ENCODE assay signal across 17 cellular contexts in the genomic region with DNA sequence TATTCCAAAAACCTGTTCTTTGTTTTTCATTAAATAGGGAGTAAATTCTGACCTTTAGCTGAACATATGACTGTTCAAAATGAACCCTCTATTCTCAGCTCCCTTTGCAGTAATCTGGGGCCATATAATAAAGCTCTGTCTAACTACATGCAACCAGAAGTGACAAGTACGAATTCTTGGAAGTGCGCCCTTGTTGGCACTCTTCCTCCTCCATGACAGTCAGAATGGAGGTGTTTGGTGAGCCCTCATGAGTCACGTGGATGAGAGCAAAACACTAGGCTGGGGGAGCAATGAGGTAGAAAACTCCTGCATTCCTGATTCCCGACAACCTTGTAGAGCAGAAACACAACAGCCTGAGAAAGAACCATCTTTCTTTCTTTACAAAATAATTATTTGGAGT.
A peak's percentile ranks its signal among the peaks of the same experiment; 100 is the strongest.
DNase-seq lines count a peak whose midpoint lies in the region; ATAC-seq and TF ChIP-seq lines count a peak whose summit lies in the region.
"Had no signal": no experiment of that assay in that cellular context is flagged by ENCODE, and none has a peak within 500 bp of the region (broad histone marks: within the 10 kb centered on the region; RNA-seq: fewer than 3 reads in every experiment).

No MANE protein-coding gene starts in this region.

- H3K36me3 Mint-ChIP-seq in MCF 10A (ENCODE audit: insufficient read depth, unreplicated experiment) = no peaks in the 10 kb centered on the region
- no peaks in the 10 kb centered on the region for H3K36me3 Mint-ChIP-seq in activated T-cell treated with anti-CD3 and anti-CD28 coated beads, Interleukin-2, amount 50 U/mL, for 4 hours (ENCODE audit: insufficient read depth)

- H3K18ac ChIP-seq in IMR-90 (ENCODE audit: low read depth, low read length) = no peak overlapping the region

- H3K4me1 Mint-ChIP-seq in MCF 10A (ENCODE audit: insufficient read depth, unreplicated experiment) = peaks cover 11% of the 10 kb centered on the region
- no peaks in the 10 kb centered on the region for H3K4me1 Mint-ChIP-seq in activated T-cell treated with anti-CD3 and anti-CD28 coated beads, Interleukin-2, amount 50 U/mL, for 4 hours (ENCODE audit: low read depth)

- no peak overlapping the region for H2AK5ac ChIP-seq in IMR-90 (ENCODE audit: low read depth, low read length)

- no peak overlapping the region for H3K9ac ChIP-seq in IMR-90 (ENCODE audit: low read depth, low read length)
- H3K9ac ChIP-seq in fibroblast of lung (ENCODE audit: insufficient read depth, low read length) = no peak overlapping the region
- H3K9ac ChIP-seq: KMS-11 had no signal

- intact Hi-C loops in MCF 10A (cut with micrococcal nuclease) = no loop called here
- intact Hi-C loops in breast epithelium (cut with DNase I; ENCODE audit: low total_unique reads) = loop anchor here (10.0 kb wide), 1 partner anchor 1400 kb away; no protein-coding TSS in a partner anchor
- intact Hi-C loops in IMR-90 (cut with micrococcal nuclease) = no loop called here

- H3K4me1 ChIP-seq in breast epithelium = no peaks in the 10 kb centered on the region
- H3K4me1 ChIP-seq in IMR-90 (ENCODE audit: control insufficient read depth, insufficient read depth, low read length) = peaks cover 2% of the 10 kb centered on the region; the same call in 1 of the 2 replicates
- no peaks in the 10 kb centered on the region for H3K4me1 ChIP-seq in fibroblast of lung (ENCODE audit: control insufficient read depth, extremely low read depth, insufficient read depth, low read length)
- H3K4me1 ChIP-seq in osteoblast (ENCODE audit: insufficient read depth, low read length) = no peaks in the 10 kb centered on the region

- H3K9me1 ChIP-seq in IMR-90 (ENCODE audit: insufficient read depth, low read length) = peaks cover 5% of the 10 kb centered on the region; the same call in 1 of the 2 replicates

- no peaks in the 10 kb centered on the region for H4K20me1 ChIP-seq in IMR-90 (ENCODE audit: insufficient read depth, low read length)
- no peaks in the 10 kb centered on the region for H4K20me1 ChIP-seq in fibroblast of lung (ENCODE audit: control insufficient read depth, extremely low read depth, insufficient read depth, low read length)
- H4K20me1 ChIP-seq in osteoblast (ENCODE audit: insufficient read depth, low read length) = no peaks in the 10 kb centered on the region

- no TSS peak for BruUV-seq in MCF 10A (replicated peaks; lab: Mats Ljungman, UMichigan)
- no TSS peak for BruUV-seq in IMR-90 (replicated peaks; lab: Mats Ljungman, UMichigan)

- H3K79me2 ChIP-seq in fibroblast of lung (ENCODE audit: control insufficient read depth, insufficient read depth, low read length) (no peaks in the 10 kb centered on the region), osteoblast (ENCODE audit: insufficient read depth, low read length) (no peaks in the 10 kb centered on the region)

- H3K4me3 Mint-ChIP-seq in MCF 10A (ENCODE audit: unreplicated experiment) = no peak overlapping the region
- no peak overlapping the region for H3K4me3 Mint-ChIP-seq in activated T-cell treated with anti-CD3 and anti-CD28 coated beads, Interleukin-2, amount 50 U/mL, for 4 hours
- H3K4me3 Mint-ChIP-seq: HFFc6 had no signal

- H4K8ac ChIP-seq in IMR-90 (ENCODE audit: low read depth in 2 of 2, low read length in 2 of 2) = no peak overlapping the region

- H3K27ac ChIP-seq in breast epithelium = no peak overlapping the region
- no peak overlapping the region for H3K27ac ChIP-seq in IMR-90 (ENCODE audit: insufficient read depth, low read length)
- H3K27ac ChIP-seq in fibroblast of lung (ENCODE audit: insufficient read depth, low read length) = no peak overlapping the region
- no peak overlapping the region for H3K27ac ChIP-seq in osteoblast (ENCODE audit: low read depth, low read length)
- H3K27ac ChIP-seq: C4-2B, KMS-11 had no signal

- H3K9me3 ChIP-seq in breast epithelium = no peaks in the 10 kb centered on the region
- no peaks in the 10 kb centered on the region for H3K9me3 ChIP-seq in IMR-90 (ENCODE audit: control insufficient read depth, insufficient read depth, low read length)
- no peaks in the 10 kb centered on the region for H3K9me3 ChIP-seq in fibroblast of lung (ENCODE audit: control insufficient read depth, insufficient read depth, low read depth, low read length)
- H3K9me3 ChIP-seq in osteoblast (ENCODE audit: low read depth, low read length) = no peaks in the 10 kb centered on the region

- TF ChIP-seq POLR2A in breast epithelium (IDR thresholded peaks at IDR 0.05) = no peak
- TF ChIP-seq POLR2A in IMR-90 (IDR thresholded peaks at IDR 0.05; ENCODE audit: low read depth, low read length) = no peak

- no peak overlapping the region for H3K4me3 ChIP-seq in breast epithelium
- no peak overlapping the region for H3K4me3 ChIP-seq in IMR-90 (ENCODE audit: insufficient read depth, low read depth, low read length)
- H3K4me3 ChIP-seq in fibroblast of lung (replicated peaks in 1 of 4; ENCODE audit: control extremely low read depth in 1 of 4, insufficient read depth in 1 of 4, low read depth in 3 of 4, low read length in 4 of 4) = no peak overlapping the region
- H3K4me3 ChIP-seq in osteoblast (ENCODE audit: insufficient read depth, low read length) = no peak overlapping the region

- no peak overlapping the region; the same call in 1 of the 2 replicates for H3K14ac ChIP-seq in IMR-90 (replicated peaks; ENCODE audit: low read depth, low read length)

- POLR2A ChIA-PET in MCF 10A (lab: Yijun Ruan, JAX) (interaction anchor here (0.6 to 1.0 kb wide), 3 partner anchors 19 to 68 kb away, joined by 3 read pairs; no protein-coding TSS in a partner anchor), IMR-90 (lab: Charles Lee; ENCODE audit: unreplicated experiment) (interaction anchor here (0.6 kb wide), 1 partner anchor 813 kb away, joined by 4 read pairs; no protein-coding TSS in a partner anchor)

- no peak overlapping the region for H3K4ac ChIP-seq in IMR-90 (ENCODE audit: low read depth, low read length)

- no peaks in the 10 kb centered on the region for H3K27me3 Mint-ChIP-seq in MCF 10A (ENCODE audit: insufficient read depth, unreplicated experiment)
- no peaks in the 10 kb centered on the region for H3K27me3 Mint-ChIP-seq in activated T-cell treated with anti-CD3 and anti-CD28 coated beads, Interleukin-2, amount 50 U/mL, for 4 hours (ENCODE audit: low read depth)

- ATAC-seq in IMR-90 (ENCODE audit: low read depth) (no peak), GM18868 (IDR thresholded peaks at IDR 0.05; ENCODE audit: unreplicated experiment) (no peak)
- ATAC-seq in activated T-cell treated with anti-CD3 and anti-CD28 coated beads, Interleukin-2, amount 50 U/mL, for 4 hours = no peak
- ATAC-seq: HepG2 had no signal

- DNase-seq in MCF 10A (ENCODE audit: unreplicated experiment) (peak; percentile 27), breast epithelium (ENCODE audit: low spot score in 2 of 2) (no peak), IMR-90 (peak; percentile 41), fibroblast of lung (ENCODE audit: low read depth in 2 of 2) (peak; percentile 3 to 50), osteoblast (ENCODE audit: insufficient read length, low spot score, missing footprints) (no peak)
- DNase-seq in activated T-cell treated with anti-CD3 and anti-CD28 coated beads, Interleukin-2, amount 50 U/mL, for 4 hours = no peak
- DNase-seq: DMS153, HFFc6, MM.1S, NCI-H1092 treated with DMSO at 0.1 percent for 48 hours, NCI-H1694 treated with DMSO at 0.1 percent for 48 hours, NCI-H345, NCI-H526 had no signal

- no peak for TF ChIP-seq RAD21 in IMR-90 (IDR thresholded peaks at IDR 0.05; ENCODE audit: low read length)

- no peak overlapping the region for H2BK20ac ChIP-seq in IMR-90 (ENCODE audit: low read depth, low read length)

- H3K4me2 ChIP-seq in IMR-90 (ENCODE audit: low read depth, low read length) (no peak overlapping the region), fibroblast of lung (ENCODE audit: extremely low read depth, insufficient read depth, low read length) (no peak overlapping the region), osteoblast (ENCODE audit: insufficient read depth, low read length) (no peak overlapping the region)
- H3K4me2 ChIP-seq: KMS-11 had no signal

- no peak overlapping the region for H2BK15ac ChIP-seq in IMR-90 (ENCODE audit: low read depth, low read length)

- peaks cover 3 to 6% of the 10 kb centered on the region in 2 experiments; a peak in 2 of 4 replicates for H3K79me1 ChIP-seq in IMR-90 (ENCODE audit: low read depth in 1 of 2, low read length in 2 of 2)

- no peak overlapping the region for H2BK120ac ChIP-seq in IMR-90 (ENCODE audit: low read depth, low read length)

- no peaks in the 10 kb centered on the region for H3K9me3 Mint-ChIP-seq in MCF 10A (ENCODE audit: unreplicated experiment)
- H3K9me3 Mint-ChIP-seq in activated T-cell treated with anti-CD3 and anti-CD28 coated beads, Interleukin-2, amount 50 U/mL, for 4 hours = peaks cover 8% of the 10 kb centered on the region
- H3K9me3 Mint-ChIP-seq: HFFc6 had no signal

- TF ChIP-seq CTCF in MCF 10A (IDR thresholded peaks at IDR 0.05; ENCODE audit: unreplicated experiment) (no peak), breast epithelium (IDR thresholded peaks at IDR 0.05) (no peak), IMR-90 (conservative IDR thresholded peaks at IDR 0.05; ENCODE audit: low read depth, low read length) (no peak), fibroblast of lung (conservative IDR thresholded peaks at IDR 0.05 in 1 of 2, IDR thresholded peaks at IDR 0.05 in 1 of 2; ENCODE audit: low read depth in 1 of 2, low read length in 2 of 2) (no peak), osteoblast (IDR thresholded peaks at IDR 0.05; ENCODE audit: extremely low read depth, low read depth, low read length) (no peak)

- in situ Hi-C loops in IMR-90 (cut with MboI; ENCODE audit: low sequenced_read_pairs) = no loop called here

- no peak overlapping the region for H3K23ac ChIP-seq in IMR-90 (ENCODE audit: low read depth, low read length)

- H3K27ac Mint-ChIP-seq in MCF 10A (ENCODE audit: low read depth, unreplicated experiment) = no peak overlapping the region
- H3K27ac Mint-ChIP-seq: HFFc6 had no signal

- H2AK9ac ChIP-seq in IMR-90 (replicated peaks; ENCODE audit: low read depth, low read length, poor library complexity) = no peak overlapping the region

- no peak overlapping the region for H4K5ac ChIP-seq in IMR-90 (ENCODE audit: low read depth, low read length)

- CTCF ChIA-PET in MCF 10A (lab: Yijun Ruan, JAX) (interaction anchor here (0.7 kb wide), 1 partner anchor 814 kb away, joined by 4 read pairs; no protein-coding TSS in a partner anchor), IMR-90 (lab: Yijun Ruan, JAX) (no interaction called here)

- no peak overlapping the region for H2BK5ac ChIP-seq in IMR-90 (ENCODE audit: low read depth, low read length, poor library complexity, severe bottlenecking)

- H2AFZ ChIP-seq in IMR-90 (replicated peaks; ENCODE audit: low read length, poor library complexity) = no peak overlapping the region
- H2AFZ ChIP-seq in fibroblast of lung (ENCODE audit: low read length) = no peak overlapping the region
- H2AFZ ChIP-seq in osteoblast (ENCODE audit: low read length) = peak overlapping the region; percentile 35

- H3K36me3 ChIP-seq in breast epithelium = no peaks in the 10 kb centered on the region
- no peaks in the 10 kb centered on the region for H3K36me3 ChIP-seq in IMR-90 (ENCODE audit: control insufficient read depth, insufficient read depth, low read length)
- no peaks in the 10 kb centered on the region for H3K36me3 ChIP-seq in fibroblast of lung (ENCODE audit: control insufficient read depth, insufficient read depth, low read length)
- H3K36me3 ChIP-seq in osteoblast (ENCODE audit: insufficient read depth, low read length) = no peaks in the 10 kb centered on the region

- dilution Hi-C loops in IMR-90 (cut with HindIII; ENCODE audit: low sequenced_read_pairs, unreplicated experiment) = no loop called here

- no peak overlapping the region for H4K91ac ChIP-seq in IMR-90 (ENCODE audit: insufficient read depth, low read depth, low read length)

- no CpG with 5 or more reads among the region's 4 CpGs for WGBS in IMR-90 (ENCODE audit: extremely low coverage in 2 of 2, insufficient read length in 1 of 2), 2 experiments

- no peaks in the 10 kb centered on the region for H3K27me3 ChIP-seq in breast epithelium
- H3K27me3 ChIP-seq in IMR-90 (ENCODE audit: control insufficient read depth, insufficient read depth, low read length) = no peaks in the 10 kb centered on the region
- no peaks in the 10 kb centered on the region for H3K27me3 ChIP-seq in fibroblast of lung (ENCODE audit: control insufficient read depth, insufficient read depth, low read length)
- no peaks in the 10 kb centered on the region for H3K27me3 ChIP-seq in osteoblast (ENCODE audit: insufficient read depth, low read length)

- H3K56ac ChIP-seq in IMR-90 (ENCODE audit: extremely low read depth, insufficient read depth, low read length) = no peak overlapping the region

Comparison
In these comparisons a context has a peak if more than half of its experiments do, and no peak if none do; other contexts are left out.
1. DNase-seq: peak in MCF 10A (single experiment), IMR-90 (single experiment) and fibroblast of lung (2 of 2); none in breast epithelium (0 of 2), osteoblast (single experiment) and activated T-cell treated with anti-CD3 and anti-CD28 coated beads, Interleukin-2, amount 50 U/mL, for 4 hours (single experiment).